Comparison of ENCODE assay signal across 14 cellular contexts in the genomic region with DNA sequence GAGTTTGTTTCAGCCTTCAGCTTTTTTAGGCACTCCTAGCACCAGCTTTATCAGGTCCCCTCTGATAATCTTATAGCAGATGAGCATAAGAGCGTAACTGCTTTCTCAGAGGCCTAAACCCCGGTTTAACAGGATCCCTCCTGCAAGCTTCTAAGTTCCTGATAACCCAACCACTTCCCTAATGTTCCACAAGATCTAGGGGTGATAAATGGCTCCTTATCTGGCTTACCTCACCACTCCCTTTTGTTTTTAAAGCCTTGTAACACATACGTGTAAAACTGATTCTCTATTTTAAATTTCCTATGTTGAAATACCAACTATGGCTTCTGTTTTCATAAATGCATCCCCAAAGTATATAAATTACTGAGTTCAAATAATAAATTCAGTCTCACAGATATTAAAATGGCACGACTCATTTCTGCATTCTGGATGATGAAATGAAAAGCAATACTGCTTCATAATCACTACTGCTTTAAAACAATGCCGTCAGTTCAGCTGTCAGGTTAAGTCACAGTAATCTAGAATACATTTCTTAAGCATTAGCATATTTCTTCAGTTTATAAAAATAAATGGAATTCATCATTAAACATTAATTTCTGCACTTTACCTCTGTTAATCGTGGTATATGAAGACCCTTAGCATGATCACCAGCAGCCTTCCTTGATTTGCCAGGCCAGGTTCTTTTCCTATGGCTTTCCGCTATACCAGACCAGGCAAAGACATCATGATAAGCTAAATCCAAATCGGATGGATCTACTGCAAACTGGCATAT.
DNase-seq lines count a peak whose midpoint lies in the region; ATAC-seq and TF ChIP-seq lines count a peak whose summit lies in the region.
"Had no signal": no experiment of that assay in that cellular context is flagged by ENCODE, and none has a peak within 500 bp of the region (broad histone marks: within the 10 kb centered on the region; RNA-seq: fewer than 3 reads in every experiment).

No MANE protein-coding gene starts in this region.

- intact Hi-C loops in CD4-positive, alpha-beta T cell (cut with DNase I, micrococcal nuclease): no loop called here

- H3K9me3 ChIP-seq in endodermal cell (ENCODE audit: control insufficient read depth, low read length): no peaks in the 10 kb centered on the region
- no peaks in the 10 kb centered on the region for H3K9me3 ChIP-seq in CD4-positive, alpha-beta T cell (ENCODE audit: control insufficient read depth, low read length)
- H3K9me3 ChIP-seq: ascending aorta, left ventricle myocardium inferior, Peyer's patch, tibial nerve had no signal

- no peaks in the 10 kb centered on the region for H3K9me3 Mint-ChIP-seq in T-helper 2 cell treated with Interferon-gamma antibody and Interleukin-4, amounts not matched to agents 5 μg/mL and 100 μg/mL, for 36 hours
- H3K9me3 Mint-ChIP-seq in endodermal cell (no peaks in the 10 kb centered on the region), progenitor cell of endocrine pancreas (ENCODE audit: low read depth) (no peaks in the 10 kb centered on the region)
- no peaks in the 10 kb centered on the region for H3K9me3 Mint-ChIP-seq in CD4-positive, alpha-beta T cell

- H3K27ac ChIP-seq in endodermal cell (ENCODE audit: low read depth, low read length): no peak overlapping the region
- H3K27ac ChIP-seq in CD4-positive, alpha-beta T cell (ENCODE audit: low read depth, low read length): no peak overlapping the region
- H3K27ac ChIP-seq: ascending aorta, left ventricle myocardium inferior, tibial nerve had no signal

- POLR2A ChIA-PET in CD4-positive, alpha-beta T cell (lab: Charles Lee): interaction anchor here (0.7 kb wide), 1 partner anchor 424 kb away, joined by 4 read pairs; no protein-coding TSS in a partner anchor

- TF ChIP-seq CTCF in endodermal cell (conservative IDR thresholded peaks at IDR 0.05) (no peak), progenitor cell of endocrine pancreas (IDR thresholded peaks at IDR 0.05; ENCODE audit: unreplicated experiment) (no peak)
- TF ChIP-seq CTCF in CD4-positive, alpha-beta T cell (IDR thresholded peaks at IDR 0.05): no peak

- no peak overlapping the region for H3K4me3 ChIP-seq in endodermal cell (ENCODE audit: low read length)
- H3K4me3 ChIP-seq: ascending aorta, left ventricle myocardium inferior, Peyer's patch, tibial nerve had no signal

- no peaks in the 10 kb centered on the region for H3K27me3 ChIP-seq in endodermal cell (ENCODE audit: control insufficient read depth, insufficient read depth, low read length, poor library complexity, severe bottlenecking)
- H3K27me3 ChIP-seq in CD4-positive, alpha-beta T cell (ENCODE audit: control insufficient read depth, insufficient read depth, low read length): no peaks in the 10 kb centered on the region
- H3K27me3 ChIP-seq: ascending aorta, Peyer's patch, tibial nerve had no signal

- peaks cover 33% of the 10 kb centered on the region for H3K36me3 Mint-ChIP-seq in T-helper 2 cell treated with Interferon-gamma antibody and Interleukin-4, amounts not matched to agents 5 μg/mL and 100 μg/mL, for 36 hours (ENCODE audit: low read depth)
- H3K36me3 Mint-ChIP-seq in endodermal cell (ENCODE audit: low read depth) (peaks cover 30% of the 10 kb centered on the region), progenitor cell of endocrine pancreas (ENCODE audit: insufficient read depth) (peaks cover 14% of the 10 kb centered on the region)
- H3K36me3 Mint-ChIP-seq in CD4-positive, alpha-beta T cell (ENCODE audit: low read depth): peaks cover 68% of the 10 kb centered on the region

- peak overlapping the region; percentile 36 for H3K27ac Mint-ChIP-seq in T-helper 2 cell treated with Interferon-gamma antibody and Interleukin-4, amounts not matched to agents 5 μg/mL and 100 μg/mL, for 36 hours
- H3K27ac Mint-ChIP-seq in endodermal cell (peak overlapping the region; percentile 22), progenitor cell of endocrine pancreas (peak overlapping the region; percentile 62)
- no peak overlapping the region for H3K27ac Mint-ChIP-seq in CD4-positive, alpha-beta T cell

- WGBS in endodermal cell (ENCODE audit: insufficient coverage in 1 of 2, insufficient read length in 1 of 2), 2 experiments: 75 to 83% methylated on average over 8 of the region's 8 CpGs

- no peak overlapping the region for H3K4me3 Mint-ChIP-seq in T-helper 2 cell treated with Interferon-gamma antibody and Interleukin-4, amounts not matched to agents 5 μg/mL and 100 μg/mL, for 36 hours
- H3K4me3 Mint-ChIP-seq in endodermal cell (no peak overlapping the region), progenitor cell of endocrine pancreas (ENCODE audit: low read depth) (no peak overlapping the region)
- no peak overlapping the region for H3K4me3 Mint-ChIP-seq in CD4-positive, alpha-beta T cell

- CTCF ChIA-PET in CD4-positive, alpha-beta T cell (lab: Charles Lee): interaction anchor here (1.2 kb wide), 1 partner anchor 9 kb away, joined by 3 read pairs; no protein-coding TSS in a partner anchor

- peaks cover 4% of the 10 kb centered on the region for H3K4me1 ChIP-seq in endodermal cell (ENCODE audit: control insufficient read depth, insufficient read depth, low read length)
- H3K4me1 ChIP-seq: ascending aorta, left ventricle myocardium inferior, Peyer's patch, tibial nerve had no signal

- peaks cover 16% of the 10 kb centered on the region for H3K4me1 Mint-ChIP-seq in T-helper 2 cell treated with Interferon-gamma antibody and Interleukin-4, amounts not matched to agents 5 μg/mL and 100 μg/mL, for 36 hours (ENCODE audit: low read depth)
- H3K4me1 Mint-ChIP-seq in endodermal cell (peaks cover 15% of the 10 kb centered on the region), progenitor cell of endocrine pancreas (ENCODE audit: low read depth) (no peaks in the 10 kb centered on the region)
- peaks cover 14% of the 10 kb centered on the region for H3K4me1 Mint-ChIP-seq in CD4-positive, alpha-beta T cell (ENCODE audit: low read depth)

- no peak for DNase-seq in T-helper 2 cell treated with Interferon-gamma antibody and Interleukin-4, amounts not matched to agents 5 μg/mL and 100 μg/mL, for 36 hours (ENCODE audit: low spot score)
- DNase-seq in T-helper 2 cell: no peak
- peak; percentile 69 for DNase-seq in NCI-H460 (ENCODE audit: extremely low read depth, low read depth)
- no peak for DNase-seq in endodermal cell
- DNase-seq in progenitor cell of endocrine pancreas (ENCODE audit: low spot score, unreplicated experiment): no peak
- DNase-seq in CD4-positive, alpha-beta T cell: no peak
- DNase-seq: activated CD8-positive, alpha-beta memory T cell treated with anti-CD3 and anti-CD28 coated beads, Interleukin-2, amount 50 U/mL, for 48 hours; hippocampal formation; left ventricle myocardium inferior; Peyer's patch had no signal

- peaks cover 44% of the 10 kb centered on the region for H3K36me3 ChIP-seq in endodermal cell (ENCODE audit: control insufficient read depth, insufficient read depth, low read length)

- ATAC-seq in GM18502 (IDR thresholded peaks at IDR 0.05; ENCODE audit: poor library complexity, unreplicated experiment): no peak
- ATAC-seq in GM18867 (IDR thresholded peaks at IDR 0.05; ENCODE audit: unreplicated experiment): no peak
- ATAC-seq in CD4-positive, alpha-beta T cell (ENCODE audit: poor library complexity): no peak

- peak overlapping the region; percentile 1 for H3K9ac ChIP-seq in endodermal cell (ENCODE audit: extremely low read depth, low read length, poor library complexity, severe bottlenecking)

- H3K27me3 Mint-ChIP-seq in T-helper 2 cell treated with Interferon-gamma antibody and Interleukin-4, amounts not matched to agents 5 μg/mL and 100 μg/mL, for 36 hours (ENCODE audit: low read depth): no peaks in the 10 kb centered on the region
- H3K27me3 Mint-ChIP-seq in endodermal cell (ENCODE audit: insufficient read depth): no peaks in the 10 kb centered on the region
- no peaks in the 10 kb centered on the region for H3K27me3 Mint-ChIP-seq in progenitor cell of endocrine pancreas
- no peaks in the 10 kb centered on the region for H3K27me3 Mint-ChIP-seq in CD4-positive, alpha-beta T cell
